In the genomic region with DNA sequence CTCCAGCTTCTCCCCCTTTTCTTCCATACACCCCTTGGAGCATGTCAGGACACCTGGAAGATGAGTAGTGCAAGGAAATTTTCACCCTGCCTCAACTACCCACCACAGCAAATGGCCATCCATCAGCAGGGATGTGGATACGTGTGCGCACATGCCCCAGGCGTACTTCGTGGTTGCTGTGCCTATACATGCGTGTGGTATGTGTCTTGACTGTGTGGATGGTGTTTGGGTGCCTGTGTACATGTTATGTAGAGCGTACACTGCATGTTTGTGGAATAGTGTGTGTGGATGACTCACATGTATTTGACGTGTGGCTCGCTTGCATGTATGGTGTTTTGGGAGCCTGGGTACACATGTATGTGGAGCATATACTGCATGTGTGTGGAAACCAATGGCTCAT, we compare ENCODE assay signal across 6 cellular contexts.
"Had no signal": no experiment of that assay in that cellular context is flagged by ENCODE, and none has a peak within 500 bp of the region (broad histone marks: within the 10 kb centered on the region; RNA-seq: fewer than 3 reads in every experiment).

No MANE protein-coding gene starts in this region.

- DNase-seq: H7, IMR-90 had no signal

- H3K36me3 ChIP-seq: HAP-1 had no signal

- H3K9me3 ChIP-seq: HAP-1 had no signal

- H2AFZ ChIP-seq: GM23338 had no signal

- H3K4me2 ChIP-seq: GM23338 had no signal

- H3K4me1 ChIP-seq: HAP-1 had no signal

- H3K4me3 ChIP-seq: GM23338, HAP-1, K562 had no signal

- FAIRE-seq: HTR-8/SVneo, K562 had no signal
